ENCODE assay signal across 13 cellular contexts in genomic region chr10:60235001-60235400, GRCh38.
DNase-seq lines count a peak whose midpoint lies in the region; ATAC-seq and TF ChIP-seq lines count a peak whose summit lies in the region.
"Had no signal": no experiment of that assay in that cellular context is flagged by ENCODE, and none has a peak within 500 bp of the region (broad histone marks: within the 10 kb centered on the region; RNA-seq: fewer than 3 reads in every experiment).

No MANE protein-coding gene starts in this region.

- H3K4me2 ChIP-seq in IMR-90 (ENCODE audit: low read depth, low read length) (no peak overlapping the region), smooth muscle cell (no peak overlapping the region)
- H3K4me2 ChIP-seq: hepatocyte had no signal

- CTCF ChIA-PET in IMR-90 (lab: Yijun Ruan, JAX): interaction anchor here (1.1 kb wide), 1 partner anchor 26 kb away, joined by 3 read pairs; no protein-coding TSS in a partner anchor
- CTCF ChIA-PET in activated CD4-positive, alpha-beta memory T cell treated with anti-CD3 and anti-CD28 coated beads for 36 hours (lab: Charles Lee): no interaction called here

- H3K36me3 Mint-ChIP-seq in activated CD4-positive, alpha-beta memory T cell treated with anti-CD3 and anti-CD28 coated beads for 36 hours: peaks cover 1% of the 10 kb centered on the region

- DNase-seq in AG10803 (ENCODE audit: low read depth) (peak; percentile 15), IMR-90 (peak; percentile 54), astrocyte of the spinal cord (ENCODE audit: low read depth, low spot score) (peak; percentile 64), left ventricle myocardium superior (no peak), coronary artery (ENCODE audit: low spot score) (no peak), smooth muscle cell (lab: John Stamatoyannopoulos, UW; ENCODE audit: unreplicated experiment) (no peak)
- no peak for DNase-seq in activated CD4-positive, alpha-beta memory T cell treated with anti-CD3 and anti-CD28 coated beads for 36 hours
- DNase-seq in stimulated activated naive CD8-positive, alpha-beta T cell treated with anti-CD3 and anti-CD28 coated beads, Interleukin-15, Interleukin-2, amounts not matched to agents 100 U/mL and 50 U/mL, for 24 hours: no peak
- DNase-seq: activated CD4-positive, CD25-positive, alpha-beta regulatory T cell; GOT3 had no signal

- no peak overlapping the region for H3K23ac ChIP-seq in IMR-90 (ENCODE audit: low read depth, low read length)

- no peak overlapping the region for H3K4me3 ChIP-seq in AG10803 (ENCODE audit: low read length)
- no peak overlapping the region for H3K4me3 ChIP-seq in IMR-90 (ENCODE audit: insufficient read depth, low read depth, low read length)
- no peak overlapping the region for H3K4me3 ChIP-seq in astrocyte of the spinal cord (ENCODE audit: low read depth, low read length)
- H3K4me3 ChIP-seq in coronary artery: no peak overlapping the region
- no peak overlapping the region for H3K4me3 ChIP-seq in smooth muscle cell
- H3K4me3 ChIP-seq: hepatocyte, skin epidermis had no signal

- H3K4me1 ChIP-seq in IMR-90 (ENCODE audit: control insufficient read depth, insufficient read depth, low read length) (no peaks in the 10 kb centered on the region; the same call in none of the 2 replicates), smooth muscle cell (ENCODE audit: low read depth) (no peaks in the 10 kb centered on the region)

- no TSS peak for BruUV-seq in IMR-90 (replicated peaks; lab: Mats Ljungman, UMichigan)

- no peak overlapping the region for H3K56ac ChIP-seq in IMR-90 (ENCODE audit: extremely low read depth, insufficient read depth, low read length)

- H2BK120ac ChIP-seq in IMR-90 (ENCODE audit: low read depth, low read length): no peak overlapping the region

- H3K14ac ChIP-seq in IMR-90 (replicated peaks; ENCODE audit: low read depth, low read length): no peak overlapping the region

- POLR2A ChIA-PET in IMR-90 (lab: Charles Lee; ENCODE audit: unreplicated experiment): no interaction called here
- POLR2A ChIA-PET in activated CD4-positive, alpha-beta memory T cell treated with anti-CD3 and anti-CD28 coated beads for 36 hours (lab: Charles Lee): no interaction called here

- TF ChIP-seq CTCF in AG10803 (conservative IDR thresholded peaks at IDR 0.05; ENCODE audit: low read length): no peak
- no peak for TF ChIP-seq CTCF in IMR-90 (conservative IDR thresholded peaks at IDR 0.05; ENCODE audit: low read depth, low read length)
- TF ChIP-seq CTCF in astrocyte of the spinal cord (IDR thresholded peaks at IDR 0.05; ENCODE audit: low read depth, low read length): no peak
- TF ChIP-seq CTCF in coronary artery (IDR thresholded peaks at IDR 0.05): no peak
- no peak for TF ChIP-seq CTCF in smooth muscle cell (IDR thresholded peaks at IDR 0.05; ENCODE audit: borderline replicate concordance, insufficient read depth, poor library complexity, severe bottlenecking)

- no peak overlapping the region for H3K4ac ChIP-seq in IMR-90 (ENCODE audit: low read depth, low read length)

- dilution Hi-C loops in IMR-90 (cut with HindIII; ENCODE audit: low sequenced_read_pairs, unreplicated experiment): no loop called here

- H3K9me1 ChIP-seq in IMR-90 (ENCODE audit: insufficient read depth, low read length): no peaks in the 10 kb centered on the region

- intact Hi-C loops in IMR-90 (cut with micrococcal nuclease) (loop anchor here (5.0 to 10.0 kb wide), 2 partner anchors 412 to 540 kb away; partner anchors contain the start of gene CDK1), left ventricle myocardium superior (cut with micrococcal nuclease) (no loop called here)
- intact Hi-C loops in activated CD4-positive, alpha-beta memory T cell treated with anti-CD3 and anti-CD28 coated beads for 36 hours (cut with micrococcal nuclease): loop anchor here (5.0 kb wide), 2 partner anchors 302 to 412 kb away; no protein-coding TSS in a partner anchor

- H3K9me3 ChIP-seq in IMR-90 (ENCODE audit: control insufficient read depth, insufficient read depth, low read length) (no peaks in the 10 kb centered on the region), smooth muscle cell (replicated peaks; ENCODE audit: low read depth) (no peaks in the 10 kb centered on the region)

- no peak for TF ChIP-seq POLR2A in IMR-90 (IDR thresholded peaks at IDR 0.05; ENCODE audit: low read depth, low read length)

- H2AK5ac ChIP-seq in IMR-90 (ENCODE audit: low read depth, low read length): no peak overlapping the region

- no peak overlapping the region for H3K4me3 Mint-ChIP-seq in activated CD4-positive, alpha-beta memory T cell treated with anti-CD3 and anti-CD28 coated beads for 36 hours

- H3F3A ChIP-seq in smooth muscle cell (ENCODE audit: low read depth): no peaks in the 10 kb centered on the region

- H3K27ac Mint-ChIP-seq in activated CD4-positive, alpha-beta memory T cell treated with anti-CD3 and anti-CD28 coated beads for 36 hours: no peak overlapping the region

- H4K8ac ChIP-seq in IMR-90 (ENCODE audit: low read depth in 2 of 2, low read length in 2 of 2): no peak overlapping the region

- H3K36me3 ChIP-seq in IMR-90 (ENCODE audit: control insufficient read depth, insufficient read depth, low read length) (no peaks in the 10 kb centered on the region), smooth muscle cell (ENCODE audit: low read depth) (no peaks in the 10 kb centered on the region)

- H3K9me3 Mint-ChIP-seq in activated CD4-positive, alpha-beta memory T cell treated with anti-CD3 and anti-CD28 coated beads for 36 hours: no peaks in the 10 kb centered on the region

- H3K27ac ChIP-seq in IMR-90 (ENCODE audit: insufficient read depth, low read length): no peak overlapping the region
- H3K27ac ChIP-seq in coronary artery: peak overlapping the region in 1 of 2 donors; percentile 19
- H3K27ac ChIP-seq in smooth muscle cell (ENCODE audit: low read depth): no peak overlapping the region
- H3K27ac ChIP-seq: C4-2B, hepatocyte, skin epidermis had no signal

- H3K9ac ChIP-seq in IMR-90 (ENCODE audit: low read depth, low read length) (no peak overlapping the region), smooth muscle cell (ENCODE audit: low read depth) (no peak overlapping the region)

- H2AFZ ChIP-seq in IMR-90 (replicated peaks; ENCODE audit: low read length, poor library complexity) (no peak overlapping the region), smooth muscle cell (ENCODE audit: low read depth) (no peak overlapping the region)
- H2AFZ ChIP-seq: hepatocyte had no signal

- H2AK9ac ChIP-seq in IMR-90 (replicated peaks; ENCODE audit: low read depth, low read length, poor library complexity): no peak overlapping the region

- H3K18ac ChIP-seq in IMR-90 (ENCODE audit: low read depth, low read length): no peak overlapping the region

- no CpG with 5 or more reads among the region's 1 CpG for WGBS in IMR-90 (ENCODE audit: extremely low coverage in 2 of 2, insufficient read length in 1 of 2), 2 experiments
- WGBS in smooth muscle cell (ENCODE audit: low lambda C conversion rate): 87% methylated on average over 1 of the region's 1 CpG

- H3K79me1 ChIP-seq in IMR-90 (ENCODE audit: low read depth in 1 of 2, low read length in 2 of 2): no peaks in the 10 kb centered on the region

- ATAC-seq in IMR-90 (ENCODE audit: low read depth) (no peak), left ventricle myocardium superior (peak; percentile 35)
- ATAC-seq in stimulated activated naive CD8-positive, alpha-beta T cell treated with anti-CD3 and anti-CD28 coated beads, Interleukin-15, Interleukin-2, amounts not matched to agents 100 U/mL and 50 U/mL, for 24 hours: no peak

- H4K91ac ChIP-seq in IMR-90 (ENCODE audit: insufficient read depth, low read depth, low read length): no peak overlapping the region

- peaks cover 2% of the 10 kb centered on the region; the same call in 1 of the 2 replicates for H3K27me3 ChIP-seq in IMR-90 (ENCODE audit: control insufficient read depth, insufficient read depth, low read length)
- no peaks in the 10 kb centered on the region for H3K27me3 ChIP-seq in smooth muscle cell (ENCODE audit: low read depth)
- H3K27me3 ChIP-seq: hepatocyte had no signal

- in situ Hi-C loops in IMR-90 (cut with MboI; ENCODE audit: low sequenced_read_pairs) (no loop called here), astrocyte of the spinal cord (cut with HindIII; ENCODE audit: low sequenced_read_pairs) (no loop called here)

- no peaks in the 10 kb centered on the region for H3K27me3 Mint-ChIP-seq in activated CD4-positive, alpha-beta memory T cell treated with anti-CD3 and anti-CD28 coated beads for 36 hours

- no peak for TF ChIP-seq RAD21 in IMR-90 (IDR thresholded peaks at IDR 0.05; ENCODE audit: low read length)

- peaks cover 28% of the 10 kb centered on the region for H3K4me1 Mint-ChIP-seq in activated CD4-positive, alpha-beta memory T cell treated with anti-CD3 and anti-CD28 coated beads for 36 hours (ENCODE audit: low read depth)

- no peak overlapping the region for H4K5ac ChIP-seq in IMR-90 (ENCODE audit: low read depth, low read length)

- H2BK20ac ChIP-seq in IMR-90 (ENCODE audit: low read depth, low read length): no peak overlapping the region

- H2BK5ac ChIP-seq in IMR-90 (ENCODE audit: low read depth, low read length, poor library complexity, severe bottlenecking): no peak overlapping the region

- H3K79me2 ChIP-seq in smooth muscle cell (ENCODE audit: low read depth): no peaks in the 10 kb centered on the region
- H3K79me2 ChIP-seq: hepatocyte had no signal

- H4K20me1 ChIP-seq in IMR-90 (ENCODE audit: insufficient read depth, low read length) (no peaks in the 10 kb centered on the region), smooth muscle cell (ENCODE audit: low read depth) (no peaks in the 10 kb centered on the region)

- no peak overlapping the region for H2BK15ac ChIP-seq in IMR-90 (ENCODE audit: low read depth, low read length)

TF ChIP-seq in IMR-90, 13 proteins besides CTCF, POLR2A, EP300 and RAD21 (continues in another document):
- TF ChIP-seq FOS (IDR thresholded peaks at IDR 0.05; ENCODE audit: low read depth, low read length): no peak
- no peak for TF ChIP-seq CHD1 (IDR thresholded peaks at IDR 0.05; ENCODE audit: low read depth, low read length)
- TF ChIP-seq SMC3 (IDR thresholded peaks at IDR 0.05; ENCODE audit: low read depth, low read length): no peak
- TF ChIP-seq, protein P1, sequence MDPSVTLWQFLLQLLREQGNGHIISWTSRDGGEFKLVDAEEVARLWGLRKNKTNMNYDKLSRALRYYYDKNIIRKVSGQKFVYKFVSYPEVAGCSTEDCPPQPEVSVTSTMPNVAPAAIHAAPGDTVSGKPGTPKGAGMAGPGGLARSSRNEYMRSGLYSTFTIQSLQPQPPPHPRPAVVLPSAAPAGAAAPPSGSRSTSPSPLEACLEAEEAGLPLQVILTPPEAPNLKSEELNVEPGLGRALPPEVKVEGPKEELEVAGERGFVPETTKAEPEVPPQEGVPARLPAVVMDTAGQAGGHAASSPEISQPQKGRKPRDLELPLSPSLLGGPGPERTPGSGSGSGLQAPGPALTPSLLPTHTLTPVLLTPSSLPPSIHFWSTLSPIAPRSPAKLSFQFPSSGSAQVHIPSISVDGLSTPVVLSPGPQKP (IDR thresholded peaks at IDR 0.05; ENCODE audit: borderline replicate concordance, low read depth, low read length): no peak

Comparison
In these comparisons a context has a peak if more than half of its experiments do, and no peak if none do; other contexts are left out.
1. DNase-seq: peak in AG10803 (single experiment), IMR-90 (single experiment) and astrocyte of the spinal cord (single experiment); none in left ventricle myocardium superior (single experiment), coronary artery (single experiment), smooth muscle cell (single experiment), activated CD4-positive, alpha-beta memory T cell treated with anti-CD3 and anti-CD28 coated beads for 36 hours (single experiment) and stimulated activated naive CD8-positive, alpha-beta T cell treated with anti-CD3 and anti-CD28 coated beads, Interleukin-15, Interleukin-2, amounts not matched to agents 100 U/mL and 50 U/mL, for 24 hours (single experiment).